8 cellular contexts compared by ENCODE assay signal in the genomic region with DNA sequence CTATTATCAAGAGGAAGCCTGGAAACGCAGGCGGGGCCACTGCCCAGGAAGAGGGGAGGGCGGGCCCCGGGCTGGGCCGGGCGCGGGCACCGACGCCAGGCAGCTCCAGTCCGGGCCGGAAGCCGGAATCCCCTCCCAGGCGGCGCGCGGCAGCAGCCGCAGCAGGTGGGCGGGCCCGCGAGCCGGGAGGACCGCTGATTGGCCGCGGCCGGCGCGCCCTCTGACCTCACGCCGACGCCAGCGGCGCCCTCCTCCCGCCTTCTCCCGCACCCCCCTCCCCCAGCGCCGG. TPM values are rescaled to one million over a fixed set of nuclear protein-coding genes. Genes with fewer than 3 reads are reported as not detected.
A peak's percentile ranks its signal among the peaks of the same experiment; 100 is the strongest.
DNase-seq lines count a peak whose midpoint lies in the region; TF ChIP-seq lines count a peak whose summit lies in the region.

No MANE protein-coding gene starts in this region.

- peak overlapping the region; percentile 99 for H3K27ac ChIP-seq in neutrophil
- H3K27ac ChIP-seq in substantia nigra (ENCODE audit: low read depth, low read length, poor library complexity, severe bottlenecking) = peak overlapping the region; percentile 97

- H3K27me3 ChIP-seq in neutrophil = peaks cover 12% of the 10 kb centered on the region

- no peaks in the 10 kb centered on the region for H3K9me3 ChIP-seq in neutrophil

- DNase-seq in GF-D8 (lab: John Stamatoyannopoulos, UW) = peak; percentile 89
- peak; percentile 66 for DNase-seq in HFF-Myc (ENCODE audit: extremely low read depth, low read depth)
- DNase-seq in MV-4-11 (lab: John Stamatoyannopoulos, UW) = peak; percentile 91
- DNase-seq in SK-MEL-5 (ENCODE audit: low read depth, low spot score) = peak; percentile 95
- peak; percentile 91 for DNase-seq in activated naive CD4-positive, alpha-beta T cell treated with anti-CD3 and anti-CD28 coated beads, Interleukin-2, amount 50 U/mL, for 16 hours
- peak; percentile 98 for DNase-seq in germinal center (ENCODE audit: low spot score)
- peak; percentile 55 to 96 (median 87) for DNase-seq in substantia nigra (lab: John Stamatoyannopoulos, UW)

- H3K4me3 ChIP-seq in HFF-Myc (replicated peaks; ENCODE audit: low read depth, low read length) (peak overlapping the region; percentile 76), neutrophil (ENCODE audit: low read depth in 1 of 2, low read length in 1 of 2) (peak overlapping the region; percentile 85 to 88)

- TF ChIP-seq CTCF in HFF-Myc (IDR thresholded peaks at IDR 0.05; ENCODE audit: low read depth, low read length, missing control alignments) (no peak), neutrophil (IDR thresholded peaks at IDR 0.05) (peak; percentile 41)

- H3K4me1 ChIP-seq in neutrophil (ENCODE audit: control insufficient read depth in 1 of 2, insufficient read depth in 1 of 2, low read depth in 1 of 2, low read length in 1 of 2) = peaks cover 23% of the 10 kb centered on the region in 2 experiments

- peaks cover 5% of the 10 kb centered on the region for H3K36me3 ChIP-seq in neutrophil

- in situ Hi-C loops in SK-MEL-5 (cut with HindIII; ENCODE audit: low pct_unique_long_range_greater_than_20kb, low sequenced_read_pairs) = no loop called here

RNA-seq across cellular contexts. Expression of a gene that starts 0.4 kb away (rescaled TPM):
- 22.9 and 23.0 TPM in 2 replicates for total RNA-seq in SK-MEL-5 (2014; rRNA removed; shearing (Covaris generic))
- 85.8 and 86.9 TPM in 2 replicates for polyA plus RNA-seq in SK-MEL-5 (2015; cell fraction: cytosol; rRNA removed)
- polyA plus RNA-seq in SK-MEL-5 (2015; cell fraction: nucleus; rRNA removed) = 41.2 and 47.0 TPM in 2 replicates

RNA-seq across cellular contexts. Expression of a gene that starts 21.3 kb away (rescaled TPM):
- 139 and 161 TPM in 2 replicates for total RNA-seq in SK-MEL-5 (2014; rRNA removed; shearing (Covaris generic))
- 90.1 and 99.7 TPM in 2 replicates for polyA plus RNA-seq in SK-MEL-5 (2015; cell fraction: cytosol; rRNA removed)
- 62.8 and 70.5 TPM in 2 replicates for polyA plus RNA-seq in SK-MEL-5 (2015; cell fraction: nucleus; rRNA removed)

RNA-seq across cellular contexts. Expression of a gene that starts 35.0 kb away (rescaled TPM):
- 71.4 and 79.5 TPM in 2 replicates for total RNA-seq in SK-MEL-5 (2014; rRNA removed; shearing (Covaris generic))
- 56.8 and 79.0 TPM in 2 replicates for polyA plus RNA-seq in SK-MEL-5 (2015; cell fraction: cytosol; rRNA removed)
- 40.7 and 48.4 TPM in 2 replicates for polyA plus RNA-seq in SK-MEL-5 (2015; cell fraction: nucleus; rRNA removed)

Comparison
In these comparisons a context has a peak if more than half of its experiments do, and no peak if none do; other contexts are left out.
1. Peak in every context shown above with its lines: DNase-seq, H3K4me3 ChIP-seq and H3K27ac ChIP-seq.